ENCODE assay signal across 13 cellular contexts in genomic region chr11:118084247-118084646, GRCh38. TPM values are rescaled to one million over a fixed set of nuclear protein-coding genes. Genes with fewer than 3 reads are reported as not detected.
DNase-seq lines count a peak whose midpoint lies in the region; ATAC-seq and TF ChIP-seq lines count a peak whose summit lies in the region.
"Had no signal": no experiment of that assay in that cellular context is flagged by ENCODE, and none has a peak within 500 bp of the region (broad histone marks: within the 10 kb centered on the region; RNA-seq: fewer than 3 reads in every experiment).

No MANE protein-coding gene starts in this region.

- H3K36me3 Mint-ChIP-seq in mesothelial cell of epicardium, result no peaks in the 10 kb centered on the region
- peaks cover 3% of the 10 kb centered on the region for H3K36me3 Mint-ChIP-seq in activated CD4-positive, alpha-beta T cell treated with anti-CD3 and anti-CD28 coated beads for 36 hours (ENCODE audit: low read depth)

- no peaks in the 10 kb centered on the region for H3K9me3 Mint-ChIP-seq in mesothelial cell of epicardium
- peaks cover 17% of the 10 kb centered on the region for H3K9me3 Mint-ChIP-seq in activated CD4-positive, alpha-beta T cell treated with anti-CD3 and anti-CD28 coated beads for 36 hours (ENCODE audit: low read depth)

- no peak for ATAC-seq in activated CD4-positive, alpha-beta T cell treated with anti-CD3 and anti-CD28 coated beads for 36 hours

- CTCF ChIA-PET in activated CD4-positive, alpha-beta T cell treated with anti-CD3 and anti-CD28 coated beads for 36 hours (lab: Charles Lee), result interaction anchor here (1.0 kb wide), 1 partner anchor 281 kb away, joined by 3 read pairs; no protein-coding TSS in a partner anchor

- in situ Hi-C loops in ACHN (cut with HindIII; ENCODE audit: low pct_ligation_motif_present, low pct_unique_long_range_greater_than_20kb, low sequenced_read_pairs), result no loop called here

- peaks cover 12% of the 10 kb centered on the region for H3K4me1 Mint-ChIP-seq in mesothelial cell of epicardium
- no peaks in the 10 kb centered on the region for H3K4me1 Mint-ChIP-seq in activated CD4-positive, alpha-beta T cell treated with anti-CD3 and anti-CD28 coated beads for 36 hours

- POLR2A ChIA-PET in activated CD4-positive, alpha-beta T cell treated with anti-CD3 and anti-CD28 coated beads for 36 hours (lab: Charles Lee), result no interaction called here

- peaks cover 5% of the 10 kb centered on the region for H3K27me3 Mint-ChIP-seq in mesothelial cell of epicardium (ENCODE audit: low read depth)
- peaks cover 2% of the 10 kb centered on the region for H3K27me3 Mint-ChIP-seq in activated CD4-positive, alpha-beta T cell treated with anti-CD3 and anti-CD28 coated beads for 36 hours

- TF ChIP-seq CTCF in mesothelial cell of epicardium (IDR thresholded peaks at IDR 0.05; ENCODE audit: unreplicated experiment), result no peak

- H3K27ac Mint-ChIP-seq in mesothelial cell of epicardium, result peak overlapping the region; percentile 59
- no peak overlapping the region for H3K27ac Mint-ChIP-seq in activated CD4-positive, alpha-beta T cell treated with anti-CD3 and anti-CD28 coated beads for 36 hours
- H3K27ac Mint-ChIP-seq: naive B cell had no signal

- DNase-seq in AML-193 (lab: John Stamatoyannopoulos, UW) (peak; percentile 82 to 83), MV-4-11 (lab: John Stamatoyannopoulos, UW) (peak; percentile 90), dermis blood vessel endothelial cell (peak; percentile 30), mesothelial cell of epicardium (ENCODE audit: low spot score in 2 of 2, unreplicated experiment in 2 of 2) (no peak), NCI-H82 (lab: John Stamatoyannopoulos, UW) (no peak), ACHN (no peak), DMS 273 (lab: John Stamatoyannopoulos, UW; ENCODE audit: unreplicated experiment) (no peak)
- DNase-seq in activated CD4-positive, alpha-beta T cell treated with anti-CD3 and anti-CD28 coated beads for 36 hours, result no peak
- DNase-seq: activated T-cell treated with anti-CD3 and anti-CD28 coated beads for 4 hours; central memory CD4-positive, alpha-beta T cell; naive B cell; NCI-H446 treated with DMSO at 0.1 percent for 48 hours; T-helper 2 cell had no signal

- intact Hi-C loops in activated CD4-positive, alpha-beta T cell treated with anti-CD3 and anti-CD28 coated beads for 36 hours (cut with DNase I, micrococcal nuclease), result no loop called here

- H3K4me3 Mint-ChIP-seq in mesothelial cell of epicardium, result no peak overlapping the region
- no peak overlapping the region for H3K4me3 Mint-ChIP-seq in activated CD4-positive, alpha-beta T cell treated with anti-CD3 and anti-CD28 coated beads for 36 hours
- H3K4me3 Mint-ChIP-seq: naive B cell had no signal

RNA-seq across cellular contexts. Expression of gene SMIM35, which starts 2.5 kb away (rescaled TPM):
- total RNA-seq in dermis blood vessel endothelial cell (not detected in 2 replicates), mesothelial cell of epicardium (not detected in 3 replicates)
- total RNA-seq in activated CD4-positive, alpha-beta T cell treated with anti-CD3 and anti-CD28 coated beads for 36 hours, result under 1 TPM in 1 of 2 experiments, not detected in 1; 0.09 TPM

RNA-seq across cellular contexts. Expression of gene TMPRSS4, which starts 7.4 kb away (rescaled TPM):
- total RNA-seq in dermis blood vessel endothelial cell (not detected in 2 replicates), mesothelial cell of epicardium (0.66 to 0.99 TPM (median 0.94 TPM) in 3 replicates)
- total RNA-seq in activated CD4-positive, alpha-beta T cell treated with anti-CD3 and anti-CD28 coated beads for 36 hours, result not detected

Comparison
In these comparisons a context has a peak if more than half of its experiments do, and no peak if none do; other contexts are left out.
1. DNase-seq: peak in AML-193 (2 of 2), MV-4-11 (single experiment) and dermis blood vessel endothelial cell (single experiment); none in mesothelial cell of epicardium (0 of 2), NCI-H82 (single experiment), ACHN (single experiment), DMS 273 (single experiment) and activated CD4-positive, alpha-beta T cell treated with anti-CD3 and anti-CD28 coated beads for 36 hours (single experiment).